Comparison of ENCODE assay signal across 17 cellular contexts in genomic region chr1:177017453-177017852, GRCh38.
DNase-seq lines count a peak whose midpoint lies in the region; ATAC-seq lines count a peak whose summit lies in the region.
"Had no signal": no experiment of that assay in that cellular context is flagged by ENCODE, and none has a peak within 500 bp of the region (broad histone marks: within the 10 kb centered on the region; RNA-seq: fewer than 3 reads in every experiment).

No MANE protein-coding gene starts in this region.

- no peaks in the 10 kb centered on the region for H3K4me1 Mint-ChIP-seq in stimulated activated memory B cell treated with anti-CD40 and anti-IgM and Interleukin-4, amounts not matched to agents 10 μg/mL and 1 μg/mL and 100 μg/mL, for 72 hours

- no peak overlapping the region for H3K27ac Mint-ChIP-seq in stimulated activated memory B cell treated with anti-CD40 and anti-IgM and Interleukin-4, amounts not matched to agents 10 μg/mL and 1 μg/mL and 100 μg/mL, for 72 hours
- H3K27ac Mint-ChIP-seq: CD4-positive, alpha-beta T cell had no signal

- DNase-seq in DMS 273 (lab: John Stamatoyannopoulos, UW; ENCODE audit: unreplicated experiment): peak; percentile 60
- no peak for DNase-seq in DMS 273 treated with DMSO at 0.1 percent for 48 hours (lab: John Stamatoyannopoulos, UW)
- DNase-seq in Right ventricle myocardium inferior (ENCODE audit: missing footprints): peak; percentile 58
- no peak for DNase-seq in left ventricle myocardium superior
- DNase-seq in iPS-NIHi11 (ENCODE audit: low spot score): no peak
- no peak for DNase-seq in foreskin melanocyte
- DNase-seq: AML-193; Caco-2; CD4-positive, alpha-beta T cell; DMS79 treated with DMSO at 0.1 percent for 48 hours; GM23248 had no signal

- intact Hi-C loops in Right ventricle myocardium inferior (cut with DNase I) (no loop called here), left ventricle myocardium superior (cut with micrococcal nuclease) (no loop called here)

- H3K4me3 Mint-ChIP-seq in stimulated activated memory B cell treated with anti-CD40 and anti-IgM and Interleukin-4, amounts not matched to agents 10 μg/mL and 1 μg/mL and 100 μg/mL, for 72 hours: no peak overlapping the region
- H3K4me3 Mint-ChIP-seq: CD4-positive, alpha-beta T cell had no signal

- peak overlapping the region; percentile 8 for H3K27ac ChIP-seq in cingulate gyrus (ENCODE audit: low read depth, low read length)
- H3K27ac ChIP-seq: 22Rv1, A549, C4-2B, GM23248 had no signal

- H3K27me3 Mint-ChIP-seq in stimulated activated memory B cell treated with anti-CD40 and anti-IgM and Interleukin-4, amounts not matched to agents 10 μg/mL and 1 μg/mL and 100 μg/mL, for 72 hours: no peaks in the 10 kb centered on the region
- H3K27me3 Mint-ChIP-seq: CD4-positive, alpha-beta T cell had no signal

- peaks cover 3% of the 10 kb centered on the region for H3K9me3 Mint-ChIP-seq in stimulated activated memory B cell treated with anti-CD40 and anti-IgM and Interleukin-4, amounts not matched to agents 10 μg/mL and 1 μg/mL and 100 μg/mL, for 72 hours
- H3K9me3 Mint-ChIP-seq: CD4-positive, alpha-beta T cell had no signal

- ATAC-seq in Right ventricle myocardium inferior (no peak), left ventricle myocardium superior (no peak)
- ATAC-seq in stimulated activated memory B cell treated with anti-CD40 and anti-IgM and Interleukin-4, amounts not matched to agents 10 μg/mL and 1 μg/mL and 100 μg/mL, for 72 hours: peak; percentile 7
- ATAC-seq: A549, GM12878 had no signal

- H3K36me3 Mint-ChIP-seq in stimulated activated memory B cell treated with anti-CD40 and anti-IgM and Interleukin-4, amounts not matched to agents 10 μg/mL and 1 μg/mL and 100 μg/mL, for 72 hours: no peaks in the 10 kb centered on the region

Comparison
In these comparisons a context has a peak if more than half of its experiments do, and no peak if none do; other contexts are left out.
1. DNase-seq: peak in DMS 273 (single experiment) and Right ventricle myocardium inferior (single experiment); none in DMS 273 treated with DMSO at 0.1 percent for 48 hours (single experiment), left ventricle myocardium superior (single experiment), iPS-NIHi11 (single experiment) and foreskin melanocyte (single experiment).